ENCODE assay signal across 1 cellular context in the genomic region with DNA sequence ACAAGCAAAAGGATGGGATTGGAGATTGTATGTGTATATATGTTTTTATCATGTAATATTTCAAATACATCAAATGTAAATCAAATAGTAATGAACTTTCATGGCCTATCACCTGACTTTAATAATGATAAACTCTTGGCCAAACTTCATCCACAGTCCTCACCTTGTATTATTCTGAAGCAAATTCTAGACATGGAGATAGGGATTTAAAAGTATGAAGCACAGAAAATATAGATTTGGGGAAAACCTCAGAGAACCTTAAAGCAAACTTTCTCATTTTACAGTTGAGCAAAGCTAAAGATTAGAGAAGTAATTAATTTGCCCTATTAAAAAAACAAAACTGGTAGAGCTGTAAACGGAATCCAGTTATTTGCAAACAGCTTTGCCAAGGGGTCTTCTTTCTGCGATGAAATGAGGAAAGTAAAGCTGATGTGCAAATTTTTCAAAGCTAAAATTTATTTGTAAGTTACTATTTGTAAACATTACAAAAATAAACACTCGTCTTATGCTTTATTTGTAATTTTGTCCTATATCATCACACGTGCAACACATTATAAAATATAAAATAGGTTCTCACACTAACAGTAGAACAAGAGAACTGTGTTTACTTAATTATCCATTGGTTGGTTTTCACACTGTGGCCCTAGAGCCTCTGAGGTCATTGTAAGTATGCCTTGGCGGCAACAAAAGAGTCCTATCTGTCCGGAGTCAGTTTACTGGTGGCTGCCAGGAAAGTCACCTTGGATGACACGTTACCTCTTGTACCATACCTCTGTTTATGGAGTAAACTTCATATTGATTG.
TF ChIP-seq lines count a peak whose summit lies in the region.

No MANE protein-coding gene starts in this region.

TF ChIP-seq in IMR-90, 13 proteins besides CTCF, POLR2A, EP300 and RAD21:
- TF ChIP-seq MAZ (IDR thresholded peaks at IDR 0.05; ENCODE audit: borderline replicate concordance, low read depth, low read length) (no peak), MAFK (IDR thresholded peaks at IDR 0.05; ENCODE audit: low read depth, low read length) (no peak), CEBPB (IDR thresholded peaks at IDR 0.05; ENCODE audit: low read depth, low read length) (no peak), BHLHE40 (IDR thresholded peaks at IDR 0.05; ENCODE audit: low read depth, low read length) (no peak), FOS (IDR thresholded peaks at IDR 0.05; ENCODE audit: low read depth, low read length) (no peak), SMC3 (IDR thresholded peaks at IDR 0.05; ENCODE audit: low read depth, low read length) (no peak), NFE2L2 (IDR thresholded peaks at IDR 0.05; ENCODE audit: low read depth, low read length) (no peak), CHD1 (IDR thresholded peaks at IDR 0.05; ENCODE audit: low read depth, low read length) (no peak), MXI1 (IDR thresholded peaks at IDR 0.05; ENCODE audit: borderline replicate concordance, low read depth, low read length) (no peak), RFX5 (IDR thresholded peaks at IDR 0.05; ENCODE audit: low read depth, low read length) (no peak), RCOR1 (IDR thresholded peaks at IDR 0.05; ENCODE audit: insufficient replicate concordance, low read length) (no peak)
- TF ChIP-seq, protein P1, sequence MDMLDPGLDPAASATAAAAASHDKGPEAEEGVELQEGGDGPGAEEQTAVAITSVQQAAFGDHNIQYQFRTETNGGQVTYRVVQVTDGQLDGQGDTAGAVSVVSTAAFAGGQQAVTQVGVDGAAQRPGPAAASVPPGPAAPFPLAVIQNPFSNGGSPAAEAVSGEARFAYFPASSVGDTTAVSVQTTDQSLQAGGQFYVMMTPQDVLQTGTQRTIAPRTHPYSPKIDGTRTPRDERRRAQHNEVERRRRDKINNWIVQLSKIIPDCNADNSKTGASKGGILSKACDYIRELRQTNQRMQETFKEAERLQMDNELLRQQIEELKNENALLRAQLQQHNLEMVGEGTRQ (IDR thresholded peaks at IDR 0.05; ENCODE audit: low read depth, low read length): no peak
- TF ChIP-seq, protein P2, sequence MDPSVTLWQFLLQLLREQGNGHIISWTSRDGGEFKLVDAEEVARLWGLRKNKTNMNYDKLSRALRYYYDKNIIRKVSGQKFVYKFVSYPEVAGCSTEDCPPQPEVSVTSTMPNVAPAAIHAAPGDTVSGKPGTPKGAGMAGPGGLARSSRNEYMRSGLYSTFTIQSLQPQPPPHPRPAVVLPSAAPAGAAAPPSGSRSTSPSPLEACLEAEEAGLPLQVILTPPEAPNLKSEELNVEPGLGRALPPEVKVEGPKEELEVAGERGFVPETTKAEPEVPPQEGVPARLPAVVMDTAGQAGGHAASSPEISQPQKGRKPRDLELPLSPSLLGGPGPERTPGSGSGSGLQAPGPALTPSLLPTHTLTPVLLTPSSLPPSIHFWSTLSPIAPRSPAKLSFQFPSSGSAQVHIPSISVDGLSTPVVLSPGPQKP (IDR thresholded peaks at IDR 0.05; ENCODE audit: borderline replicate concordance, low read depth, low read length): no peak
